Comparison of ENCODE assay signal across 1 cellular context in genomic region chr7:149099058-149099457, GRCh38.
TF ChIP-seq lines count a peak whose summit lies in the region.

No MANE protein-coding gene starts in this region.

TF ChIP-seq in K562, 482 proteins besides CTCF, POLR2A, EP300 and RAD21:
- TF ChIP-seq NR2C1 (IDR thresholded peaks at IDR 0.05) (no peak), NR2C1 (tag; IDR thresholded peaks at IDR 0.05) (no peak), SAFB2 (IDR thresholded peaks at IDR 0.05; ENCODE audit: borderline replicate concordance, low read depth, low read length, severe bottlenecking) (no peak), SRSF1 (IDR thresholded peaks at IDR 0.05; ENCODE audit: low read depth, low read length) (no peak), SIRT6 (IDR thresholded peaks at IDR 0.05; ENCODE audit: low read depth, low read length) (no peak), RNF2 (IDR thresholded peaks at IDR 0.05) (no peak), MCM7 (IDR thresholded peaks at IDR 0.05) (no peak), HOXB6 (CRISPR knock-in tag; IDR thresholded peaks at IDR 0.05; ENCODE audit: borderline replicate concordance) (no peak), KLF6 (CRISPR knock-in tag; IDR thresholded peaks at IDR 0.05; ENCODE audit: borderline replicate concordance) (no peak), OTX1 (CRISPR knock-in tag; IDR thresholded peaks at IDR 0.05) (no peak), HMG20A (CRISPR knock-in tag; conservative IDR thresholded peaks at IDR 0.05) (no peak), HBP1 (CRISPR knock-in tag; IDR thresholded peaks at IDR 0.05) (no peak), ZBED1 (IDR thresholded peaks at IDR 0.05) (no peak), U2AF2 (optimal IDR thresholded peaks at IDR 0.05; ENCODE audit: low read depth, low read length) (no peak), HDAC3 (IDR thresholded peaks at IDR 0.05; ENCODE audit: borderline replicate concordance, partially characterized antibody) (no peak)
